In the genomic region with DNA sequence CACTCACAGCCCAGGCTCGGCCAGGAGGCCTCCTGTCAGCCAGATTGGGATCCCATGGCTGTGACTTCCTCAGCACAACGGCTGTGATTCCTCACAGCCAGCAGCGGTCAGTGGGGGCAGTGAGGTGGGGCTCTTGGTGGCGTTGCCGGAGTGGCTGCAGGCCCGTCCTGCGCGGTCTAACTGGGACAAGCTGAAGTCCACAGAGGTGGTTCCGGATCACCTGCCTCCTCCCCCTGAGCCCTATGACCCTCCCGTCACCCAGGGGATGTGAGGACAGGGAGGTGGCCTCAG, we compare ENCODE assay signal across 23 cellular contexts. TPM values are rescaled to one million over a fixed set of nuclear protein-coding genes. Genes with fewer than 3 reads are reported as not detected.
DNase-seq lines count a peak whose midpoint lies in the region; ATAC-seq, FAIRE-seq and TF ChIP-seq lines count a peak whose summit lies in the region.
"Had no signal": no experiment of that assay in that cellular context is flagged by ENCODE, and none has a peak within 500 bp of the region (broad histone marks: within the 10 kb centered on the region; RNA-seq: fewer than 3 reads in every experiment).

No MANE protein-coding gene starts in this region.

- H3K23ac ChIP-seq in H9 (ENCODE audit: insufficient read length, low read depth, low read length) (no peak overlapping the region), trophoblast cell (ENCODE audit: low read length) (no peak overlapping the region)

- H2BK120ac ChIP-seq in H9 (ENCODE audit: low read depth, low read length, poor library complexity, severe bottlenecking) (no peak overlapping the region), trophoblast cell (ENCODE audit: insufficient read depth, low read length, poor library complexity) (peak overlapping the region; percentile 3)

- FAIRE-seq in kidney (lab: Jason Lieb, UNC), result no peak
- FAIRE-seq: GM12891 had no signal

- H3K36me3 ChIP-seq in kidney (ENCODE audit: control insufficient read depth in 1 of 2, insufficient read depth in 2 of 2, low read length in 2 of 2), result no peaks in the 10 kb centered on the region
- no peaks in the 10 kb centered on the region for H3K36me3 ChIP-seq in trophoblast cell (ENCODE audit: control insufficient read depth in 1 of 2, insufficient read depth in 2 of 2, low read length in 2 of 2)

- H3K36me3 Mint-ChIP-seq in H9 (ENCODE audit: insufficient read depth in 1 of 3, low read depth in 3 of 3), result peaks cover 0 to 2% (median 0%) of the 10 kb centered on the region in 3 experiments; a peak in 2 of 7 replicates
- no peaks in the 10 kb centered on the region for H3K36me3 Mint-ChIP-seq in type B pancreatic cell
- H3K36me3 Mint-ChIP-seq: IgD-negative memory B cell had no signal

- no peaks in the 10 kb centered on the region for H4K20me1 ChIP-seq in H9 (ENCODE audit: control insufficient read depth, insufficient read depth, insufficient read length)

- H3K9me3 ChIP-seq in H9 (ENCODE audit: control insufficient read depth, low read depth, low read length), result no peaks in the 10 kb centered on the region
- H3K9me3 ChIP-seq in kidney (ENCODE audit: control insufficient read depth in 1 of 2, low read length in 2 of 2), result no peaks in the 10 kb centered on the region
- no peaks in the 10 kb centered on the region for H3K9me3 ChIP-seq in trophoblast cell (ENCODE audit: insufficient read depth, low read depth, low read length)
- H3K9me3 ChIP-seq: SK-N-SH had no signal

- H2BK15ac ChIP-seq in H9 (ENCODE audit: low read depth, low read length), result no peak overlapping the region

- WGBS in H9 (ENCODE audit: extremely low coverage, insufficient read length, low lambda C conversion rate), result no CpG with 5 or more reads among the region's 10 CpGs
- no CpG with 5 or more reads among the region's 10 CpGs for WGBS in trophoblast cell (ENCODE audit: extremely low coverage, insufficient coverage, insufficient read length)

- H4K91ac ChIP-seq in H9 (ENCODE audit: insufficient read length, low read depth, low read length), result no peak overlapping the region
- peak overlapping the region; percentile 9 for H4K91ac ChIP-seq in trophoblast cell (ENCODE audit: low read depth, low read length)

- H3K4me1 Mint-ChIP-seq in H9 (peaks cover 44 to 56% of the 10 kb centered on the region in 2 experiments), type B pancreatic cell (ENCODE audit: unreplicated experiment) (peaks cover 11% of the 10 kb centered on the region)

- H4K5ac ChIP-seq in H9 (ENCODE audit: insufficient read length, low read depth, low read length), result no peak overlapping the region

- H4K12ac ChIP-seq in trophoblast cell (ENCODE audit: low read depth, low read length), result no peak overlapping the region

- H3K27ac Mint-ChIP-seq in H9 (peak overlapping the region; percentile 20 to 58 (median 48); a peak in 5 of 7 replicates), type B pancreatic cell (no peak overlapping the region)

- H3K18ac ChIP-seq in H9 (ENCODE audit: insufficient read length, low read depth, low read length) (no peak overlapping the region), trophoblast cell (ENCODE audit: low read length) (peak overlapping the region; percentile 55)

- DNase-seq in H9 (peak; percentile 28), kidney (peak; percentile 65), trophoblast cell (no peak), type B pancreatic cell (ENCODE audit: extremely low spot score, unreplicated experiment) (no peak), Right ventricle myocardium inferior (ENCODE audit: missing footprints) (no peak), NCI-H187 treated with DMSO at 0.1 percent for 48 hours (lab: John Stamatoyannopoulos, UW) (no peak)
- DNase-seq: DMS 273 treated with DMSO at 0.1 percent for 48 hours, GF-D8, HCEC 1CT, Kasumi-1, MM.1S, NCI-H1092 treated with DMSO at 0.1 percent for 48 hours, NCI-H226, NCI-H524 treated with DMSO at 0.1 percent for 48 hours, Right ventricle myocardium superior, SK-N-SH had no signal

- intact Hi-C loops in kidney (cut with DNase I), result no loop called here
- intact Hi-C loops in Right ventricle myocardium inferior (cut with DNase I), result no loop called here

- H3K23me2 ChIP-seq in H9 (ENCODE audit: insufficient read length, low read depth, low read length, poor library complexity, severe bottlenecking), result no peaks in the 10 kb centered on the region

- H3K27me3 ChIP-seq in H9 (ENCODE audit: insufficient read depth, low read length) (no peaks in the 10 kb centered on the region), trophoblast cell (ENCODE audit: insufficient read depth, low read length) (no peaks in the 10 kb centered on the region)

- ATAC-seq in Right ventricle myocardium inferior, result no peak
- ATAC-seq in HG03095 (IDR thresholded peaks at IDR 0.05; ENCODE audit: unreplicated experiment), result no peak
- ATAC-seq: Panc1 had no signal

- H3K79me2 ChIP-seq in H9 (ENCODE audit: insufficient read depth, low read length), result no peaks in the 10 kb centered on the region
- no peaks in the 10 kb centered on the region for H3K79me2 ChIP-seq in trophoblast cell (ENCODE audit: control insufficient read depth, insufficient read depth, low read length, poor library complexity)

- H3K4me3 ChIP-seq in kidney (ENCODE audit: low read length in 2 of 2) (no peak overlapping the region), trophoblast cell (ENCODE audit: low read depth, low read length) (no peak overlapping the region)

- H3K4me2 ChIP-seq in H9 (ENCODE audit: insufficient read depth, insufficient read length, low read length) (no peak overlapping the region), trophoblast cell (ENCODE audit: low read length) (no peak overlapping the region)
- H3K4me2 ChIP-seq: SK-N-SH had no signal

- H3K27ac ChIP-seq in H9 (ENCODE audit: insufficient read length, low read depth, low read length) (no peak overlapping the region), angular gyrus (ENCODE audit: low read depth, low read length) (peak overlapping the region; percentile 70), kidney (ENCODE audit: low read depth in 2 of 2, low read length in 2 of 2) (no peak overlapping the region), trophoblast cell (ENCODE audit: low read depth, low read length) (peak overlapping the region; percentile 7)
- H3K27ac ChIP-seq: C4-2B had no signal

- H3K4ac ChIP-seq in H9 (ENCODE audit: low read depth, low read length) (no peak overlapping the region), trophoblast cell (ENCODE audit: low read depth, low read length) (no peak overlapping the region)

- H3K14ac ChIP-seq in H9 (ENCODE audit: insufficient read depth, low read length) (no peak overlapping the region; the same call in 1 of the 2 replicates), trophoblast cell (ENCODE audit: low read length) (no peak overlapping the region)

- H4K8ac ChIP-seq in H9 (replicated peaks; ENCODE audit: insufficient read length, low read depth, low read length), result no peak overlapping the region
- peak overlapping the region; percentile 1 for H4K8ac ChIP-seq in trophoblast cell (ENCODE audit: low read depth, low read length)

- H3K27me3 Mint-ChIP-seq in H9 (ENCODE audit: low read depth) (no peaks in the 10 kb centered on the region), type B pancreatic cell (no peaks in the 10 kb centered on the region)
- H3K27me3 Mint-ChIP-seq: IgD-negative memory B cell had no signal

- H2BK12ac ChIP-seq in H9 (ENCODE audit: insufficient read length, low read depth, low read length) (no peak overlapping the region), trophoblast cell (ENCODE audit: low read length) (peak overlapping the region; percentile 0)

- no peak overlapping the region for H3T11ph ChIP-seq in H9 (ENCODE audit: low read length)

- no peak overlapping the region; a peak in 1 of 5 replicates for H3K4me3 Mint-ChIP-seq in H9
- no peak overlapping the region for H3K4me3 Mint-ChIP-seq in type B pancreatic cell
- H3K4me3 Mint-ChIP-seq: IgD-negative memory B cell had no signal

- no peak overlapping the region for H3K9ac ChIP-seq in H9 (ENCODE audit: extremely low read depth, insufficient read length, low read length)
- H3K9ac ChIP-seq in kidney (ENCODE audit: low read length in 2 of 2), result no peak overlapping the region
- H3K9ac ChIP-seq in trophoblast cell (ENCODE audit: low read length), result no peak overlapping the region
- H3K9ac ChIP-seq: SK-N-SH had no signal

- H3K9me3 Mint-ChIP-seq in H9 (no peaks in the 10 kb centered on the region; a peak in 1 of 5 replicates), type B pancreatic cell (peaks cover 3% of the 10 kb centered on the region)
- H3K9me3 Mint-ChIP-seq: IgD-negative memory B cell had no signal

- H3K4me1 ChIP-seq in H9 (ENCODE audit: insufficient read depth, low read length), result peaks cover 4% of the 10 kb centered on the region; the same call in 1 of the 2 replicates
- peaks cover 0 to 2% of the 10 kb centered on the region in 2 donors for H3K4me1 ChIP-seq in kidney (ENCODE audit: control insufficient read depth in 1 of 2, insufficient read depth in 1 of 2, low read depth in 1 of 2, low read length in 2 of 2)
- H3K4me1 ChIP-seq in trophoblast cell (ENCODE audit: control insufficient read depth in 1 of 2, insufficient read depth in 2 of 2, low read length in 2 of 2), result peaks cover 24 to 25% of the 10 kb centered on the region in 2 experiments

- no peak for TF ChIP-seq CTCF in H9 (conservative IDR thresholded peaks at IDR 0.05)
- no peak for TF ChIP-seq CTCF in kidney (IDR thresholded peaks at IDR 0.05; ENCODE audit: borderline replicate concordance, extremely low read depth, insufficient read depth)
- TF ChIP-seq CTCF in type B pancreatic cell (conservative IDR thresholded peaks at IDR 0.05), result no peak

- no peak overlapping the region for H2BK5ac ChIP-seq in H9 (ENCODE audit: insufficient read length, low read length)
- H2BK5ac ChIP-seq in trophoblast cell (ENCODE audit: low read depth, low read length, poor library complexity), result no peak overlapping the region

- H2AFZ ChIP-seq in H9 (ENCODE audit: low read length), result no peak overlapping the region
- H2AFZ ChIP-seq in trophoblast cell (ENCODE audit: insufficient read depth, low read length, poor library complexity), result no peak overlapping the region

- H3K79me1 ChIP-seq in H9 (ENCODE audit: insufficient read depth, low read depth, low read length, poor library complexity, severe bottlenecking), result no peaks in the 10 kb centered on the region
- H3K79me1 ChIP-seq in trophoblast cell (ENCODE audit: low read length), result peaks cover 4% of the 10 kb centered on the region

- no peak overlapping the region for H2BK20ac ChIP-seq in H9 (ENCODE audit: low read depth, low read length, poor library complexity, severe bottlenecking)

- no peak overlapping the region for H3K56ac ChIP-seq in H9 (ENCODE audit: insufficient read length, low read depth, low read length)

- H2AK5ac ChIP-seq in H9 (ENCODE audit: insufficient read length, low read length) (no peak overlapping the region), trophoblast cell (ENCODE audit: low read length) (no peak overlapping the region)

RNA-seq across cellular contexts. Expression of a gene that starts 34.4 kb away (rescaled TPM):
- total RNA-seq in H9 (2021) (0.37 and 0.42 TPM in 2 replicates), kidney (19.4 TPM), type B pancreatic cell (ENCODE audit: low replicate concordance) (0.58 and 2.8 TPM in 2 replicates), Right ventricle myocardium inferior (4.3 TPM)
- polyA plus RNA-seq in kidney (ENCODE audit: insufficient read depth, low read depth, low replicate concordance), result 7.3 TPM
- 0.05 and 0.06 TPM in 2 replicates for polyA plus RNA-seq in trophoblast cell (2013)

RNA-seq across cellular contexts. Expression of a gene that starts 39.5 kb away (rescaled TPM):
- total RNA-seq in H9 (2021) (25.1 and 26.6 TPM in 2 replicates), kidney (4.2 TPM), type B pancreatic cell (ENCODE audit: low replicate concordance) (5.0 and 7.0 TPM in 2 replicates), Right ventricle myocardium inferior (0.32 TPM)
- 10.3 TPM for polyA plus RNA-seq in kidney (ENCODE audit: insufficient read depth, low read depth, low replicate concordance)
- 4.4 and 4.7 TPM in 2 replicates for polyA plus RNA-seq in trophoblast cell (2013)
- total RNA-seq: Daoy had no signal
- polyA plus RNA-seq: SK-N-SH had no signal

Comparison
In these comparisons a context has a peak if more than half of its experiments do, and no peak if none do; other contexts are left out.
1. DNase-seq: peak in H9 (single experiment) and kidney (single experiment); none in trophoblast cell (0 of 2), type B pancreatic cell (single experiment), Right ventricle myocardium inferior (single experiment) and NCI-H187 treated with DMSO at 0.1 percent for 48 hours (single experiment).
2. H3K27ac ChIP-seq: peak in angular gyrus (single experiment) and trophoblast cell (single experiment); none in H9 (single experiment) and kidney (0 of 2).